ENCODE assay signal across 9 cellular contexts in the genomic region with DNA sequence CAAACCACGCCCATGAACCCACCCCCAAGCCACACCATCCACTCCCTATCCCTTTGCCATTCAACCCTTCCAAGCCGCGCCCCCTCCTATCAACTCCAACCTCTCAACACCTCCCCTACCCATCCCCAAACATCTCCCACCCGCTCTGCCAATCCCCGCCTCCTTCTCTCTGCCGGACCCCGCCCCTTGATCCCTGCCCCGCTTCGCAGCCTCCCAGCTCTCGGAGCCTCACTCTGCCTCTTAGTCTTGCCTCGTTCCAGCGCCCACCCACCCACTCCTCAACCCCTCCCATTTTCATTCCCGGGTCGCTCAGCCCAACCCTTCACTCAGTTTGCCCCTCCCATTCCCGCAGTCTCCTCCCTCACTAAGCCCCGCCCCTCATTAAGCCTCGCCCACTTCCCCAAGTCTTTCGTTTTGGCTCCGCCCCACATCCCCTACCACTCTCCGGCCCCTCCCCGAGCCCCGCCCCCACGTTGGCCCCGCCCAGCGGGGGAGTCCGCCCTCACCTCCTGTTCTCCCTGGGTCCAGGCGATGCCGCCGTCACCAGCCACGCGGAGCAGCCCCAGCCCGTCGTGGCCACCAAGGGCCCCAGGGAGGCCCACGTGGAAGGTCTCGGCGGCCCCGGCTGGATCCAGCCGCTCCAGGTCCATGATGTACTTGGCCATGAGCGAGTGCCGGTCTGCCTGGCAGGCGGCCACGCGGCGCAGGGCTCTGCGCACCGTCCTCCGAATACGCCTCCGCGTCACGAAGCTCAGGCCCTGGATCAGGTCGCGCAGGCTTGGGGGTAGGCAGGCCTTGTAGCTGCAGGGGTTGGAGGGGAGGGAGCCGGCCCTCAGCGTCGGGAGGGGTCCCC. TPM values are rescaled to one million over a fixed set of nuclear protein-coding genes. Genes with fewer than 3 reads are reported as not detected.
DNase-seq lines count a peak whose midpoint lies in the region; ATAC-seq and TF ChIP-seq lines count a peak whose summit lies in the region.
"Had no signal": no experiment of that assay in that cellular context is flagged by ENCODE, and none has a peak within 500 bp of the region (broad histone marks: within the 10 kb centered on the region; RNA-seq: fewer than 3 reads in every experiment).

No MANE protein-coding gene starts in this region.

- DNase-seq in NCI-H526 (lab: John Stamatoyannopoulos, UW): peak; percentile 59 to 87
- DNase-seq in NCI-H526 treated with DMSO at 0.1 percent for 48 hours (lab: John Stamatoyannopoulos, UW): no peak
- DNase-seq in RKO (ENCODE audit: low spot score): peak; percentile 88
- peak in 48 of 56 donors; percentile 7 to 79 (median 50) for DNase-seq in amygdala (lab: John Stamatoyannopoulos, UW)
- DNase-seq in right atrium auricular region (ENCODE audit: low spot score): peak; percentile 75
- DNase-seq in prostate gland (ENCODE audit: low spot score): peak; percentile 48
- no peak for DNase-seq in NOMO-1 treated with DMSO at 0.1 percent for 48 hours (lab: John Stamatoyannopoulos, UW; ENCODE audit: unreplicated experiment)

- 12% methylated on average over 55 of the region's 56 CpGs for WGBS in prostate gland

- ATAC-seq in GM21576 (IDR thresholded peaks at IDR 0.05; ENCODE audit: unreplicated experiment): no peak

- peak overlapping the region; percentile 23 to 27 for H3K4me3 ChIP-seq in right atrium auricular region
- H3K4me3 ChIP-seq in prostate gland: peak overlapping the region; percentile 13 to 20

- intact Hi-C loops in prostate gland (cut with DNase I): no loop called here

- H3K9me3 ChIP-seq in right atrium auricular region (no peaks in the 10 kb centered on the region), prostate gland (no peaks in the 10 kb centered on the region)
- H3K9me3 ChIP-seq: Caco-2 had no signal

- H3K27ac ChIP-seq in right atrium auricular region (no peak overlapping the region), prostate gland (no peak overlapping the region)

- TF ChIP-seq CTCF in right atrium auricular region (IDR thresholded peaks at IDR 0.05) (no peak), prostate gland (IDR thresholded peaks at IDR 0.05) (no peak)

- H3K36me3 ChIP-seq in right atrium auricular region: no peaks in the 10 kb centered on the region
- H3K36me3 ChIP-seq in prostate gland: no peaks in the 10 kb centered on the region

- H3K4me1 ChIP-seq in right atrium auricular region (peaks cover 0 to 16% of the 10 kb centered on the region in 2 donors), prostate gland (replicated peaks) (peaks cover 3% of the 10 kb centered on the region)
- H3K4me1 ChIP-seq: Caco-2 had no signal

- no peak for TF ChIP-seq POLR2A in prostate gland (IDR thresholded peaks at IDR 0.05)

- H3K27me3 ChIP-seq in right atrium auricular region (no peaks in the 10 kb centered on the region), prostate gland (replicated peaks; ENCODE audit: insufficient read depth) (no peaks in the 10 kb centered on the region)

RNA-seq across cellular contexts. Expression of a gene that starts 5.7 kb away (rescaled TPM):
- 1 to 10 TPM in 1 of 2 donors, under 1 TPM in 1; 0.93 to 4.0 TPM for total RNA-seq in right atrium auricular region
- 10 to 100 TPM in 1 of 2 donors, 1 to 10 TPM in 1; 1.5 to 10.1 TPM for total RNA-seq in prostate gland
- total RNA-seq: Caco-2 had no signal

RNA-seq across cellular contexts. Expression of a gene that starts 17.7 kb away (rescaled TPM):
- 100 to 1,000 TPM; 496 to 916 TPM for total RNA-seq in right atrium auricular region
- 1,000 to 10,000 TPM; 1,351 to 1,892 TPM for total RNA-seq in prostate gland

RNA-seq across cellular contexts. Expression of a gene that starts 20.7 kb away (rescaled TPM):
- total RNA-seq in right atrium auricular region: not detected
- total RNA-seq in prostate gland: 100 to 1,000 TPM in 1 of 2 donors, not detected in 1; 117 TPM
- total RNA-seq: Caco-2 had no signal

RNA-seq across cellular contexts. Expression of a gene that starts 29.7 kb away (rescaled TPM):
- total RNA-seq in right atrium auricular region: not detected
- 1 to 10 TPM in 1 of 2 donors, not detected in 1; 1.2 TPM for total RNA-seq in prostate gland

RNA-seq across cellular contexts. Expression of a gene that starts 47.1 kb away (rescaled TPM):
- total RNA-seq in right atrium auricular region (not detected), prostate gland (10 to 100 TPM in 1 of 2 donors, 1 to 10 TPM in 1; 5.2 to 11.9 TPM)

Comparison
In these comparisons a context has a peak if more than half of its experiments do, and no peak if none do; other contexts are left out.
1. DNase-seq: peak in NCI-H526 (2 of 2), RKO (single experiment), amygdala (48 of 56), right atrium auricular region (single experiment) and prostate gland (single experiment); none in NCI-H526 treated with DMSO at 0.1 percent for 48 hours (single experiment) and NOMO-1 treated with DMSO at 0.1 percent for 48 hours (single experiment).